Comparison of ENCODE assay signal across 27 cellular contexts in the genomic region with DNA sequence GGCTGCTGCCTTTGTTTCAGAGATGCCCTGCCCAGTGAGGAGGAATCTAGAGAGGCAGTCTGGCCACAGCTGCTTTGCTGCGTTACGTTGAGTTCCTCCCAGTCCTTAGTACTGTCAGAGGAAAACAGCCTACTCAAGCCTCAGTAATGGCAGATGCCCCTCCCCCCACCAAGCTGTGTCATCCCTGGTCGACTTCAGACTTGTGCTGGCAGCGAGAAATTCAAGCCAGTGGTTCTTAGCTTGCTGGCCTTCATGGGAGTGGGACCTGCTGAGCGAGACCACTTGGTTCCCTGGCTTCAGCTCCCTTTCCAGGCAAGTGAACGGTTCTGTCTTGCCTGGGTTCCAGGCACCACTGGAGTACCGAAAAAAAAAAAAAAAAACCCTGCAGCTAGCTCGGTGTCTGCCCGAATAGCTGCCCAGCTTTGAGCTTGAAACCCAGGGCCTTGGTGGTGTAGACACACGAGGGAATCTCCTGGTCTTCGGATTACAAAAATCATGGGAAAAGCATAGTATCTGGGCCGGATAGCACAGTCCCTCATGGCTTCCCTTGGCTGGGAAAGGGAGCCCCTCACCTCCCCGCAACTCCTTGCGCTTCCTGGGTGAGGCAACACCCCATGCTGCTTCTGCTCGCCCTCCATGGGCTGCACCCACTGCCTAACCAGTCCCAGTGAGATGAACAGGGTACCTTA. TPM values are rescaled to one million over a fixed set of nuclear protein-coding genes. Genes with fewer than 3 reads are reported as not detected.
DNase-seq lines count a peak whose midpoint lies in the region; FAIRE-seq and TF ChIP-seq lines count a peak whose summit lies in the region.
"Had no signal": no experiment of that assay in that cellular context is flagged by ENCODE, and none has a peak within 500 bp of the region (broad histone marks: within the 10 kb centered on the region; RNA-seq: fewer than 3 reads in every experiment).

No MANE protein-coding gene starts in this region.

- TF ChIP-seq CTCF in endodermal cell (conservative IDR thresholded peaks at IDR 0.05) (no peak), mammary epithelial cell (conservative IDR thresholded peaks at IDR 0.05 in 1 of 2, IDR thresholded peaks at IDR 0.05 in 1 of 2; ENCODE audit: extremely low read depth in 1 of 2, insufficient read depth in 1 of 2, low read depth in 1 of 2, low read length in 2 of 2) (no peak), GM10248 (IDR thresholded peaks at IDR 0.05; ENCODE audit: control extremely low read depth, extremely low read depth, low read depth, missing control alignments) (no peak)

- no peak overlapping the region for H3K9ac ChIP-seq in endodermal cell (ENCODE audit: extremely low read depth, low read length, poor library complexity, severe bottlenecking)
- no peak overlapping the region for H3K9ac ChIP-seq in mammary epithelial cell (ENCODE audit: insufficient read depth, low read length)
- H3K9ac ChIP-seq: BLaER1 treated with 17β-estradiol and CSF1 and Interleukin-3, amounts not matched to agents 10 nM and 100 nM had no signal

- no peaks in the 10 kb centered on the region for H4K20me1 ChIP-seq in mammary epithelial cell (ENCODE audit: insufficient read depth, low read length)
- H4K20me1 ChIP-seq: BLaER1 treated with 17β-estradiol and CSF1 and Interleukin-3, amounts not matched to agents 10 nM and 100 nM had no signal

- peaks cover 24% of the 10 kb centered on the region for H3K9me3 Mint-ChIP-seq in endodermal cell

- dilution Hi-C loops in mammary epithelial cell (cut with HindIII; ENCODE audit: low sequenced_read_pairs): no loop called here

- intact Hi-C loops in mammary epithelial cell (cut with micrococcal nuclease): no loop called here

- no peak overlapping the region for H3K4me3 ChIP-seq in endodermal cell (ENCODE audit: low read length)
- no peak overlapping the region for H3K4me3 ChIP-seq in mammary epithelial cell (replicated peaks in 1 of 3; ENCODE audit: insufficient read depth in 1 of 3, low read depth in 2 of 3, low read length in 3 of 3)
- H3K4me3 ChIP-seq: BLaER1 treated with 17β-estradiol and CSF1 and Interleukin-3, amounts not matched to agents 10 nM and 100 nM; coronary artery; sigmoid colon had no signal

- peaks cover 43% of the 10 kb centered on the region for H3K79me2 ChIP-seq in mammary epithelial cell (ENCODE audit: insufficient read depth, low read length)

- peaks cover 13% of the 10 kb centered on the region for H3K4me1 Mint-ChIP-seq in endodermal cell
- H3K4me1 Mint-ChIP-seq: brain, nephron had no signal

- POLR2A ChIA-PET in GM10248 (lab: Yijun Ruan, JAX): no interaction called here

- CTCF ChIA-PET in mammary epithelial cell (lab: Charles Lee; ENCODE audit: low non-redundant PET): no interaction called here
- CTCF ChIA-PET in GM10248 (lab: Yijun Ruan, JAX): interaction anchor here (0.6 to 0.8 kb wide), 2 partner anchors 16 to 293 kb away, joined by 3 read pairs; no protein-coding TSS in a partner anchor

- DNase-seq in EH (ENCODE audit: low read depth) (peak; percentile 41), NCI-H2227 treated with DMSO at 0.1 percent for 48 hours (lab: John Stamatoyannopoulos, UW) (peak; percentile 69), endodermal cell (peak; percentile 88), left kidney (ENCODE audit: low read depth, low spot score) (peak; percentile 30), mammary epithelial cell (no peak), NCI-H1092 (lab: John Stamatoyannopoulos, UW) (no peak), GM10248 (ENCODE audit: extremely low spot score) (no peak), frontal cortex (ENCODE audit: low spot score in 2 of 2) (no peak)
- DNase-seq: ACHN; activated CD4-positive, alpha-beta T cell treated with anti-CD3 and anti-CD28 coated beads, Interleukin-2, amount 50 U/mL, for 1 hour; activated naive CD8-positive, alpha-beta T cell treated with anti-CD3 and anti-CD28 coated beads, Interleukin-2, amount 10 ng/mL, durations not matched to agents 7 days and 5 days; hippocampal formation; NCI-H1092 treated with DMSO at 0.1 percent for 48 hours; NCI-H2081; NCI-H526; OCI-M1; posterior cingulate gyrus; Right ventricle myocardium superior; sigmoid colon; SW 1271 had no signal

- WGBS in endodermal cell (ENCODE audit: insufficient coverage in 1 of 2, insufficient read length in 1 of 2), 2 experiments: 76 to 79% methylated on average over 9 to 15 of the region's 15 CpGs
- 86% methylated on average over 10 of the region's 15 CpGs for WGBS in mammary epithelial cell (ENCODE audit: low coverage, missing lambda C conversion rate)

- in situ Hi-C loops in mammary epithelial cell (cut with MboI; ENCODE audit: low sequenced_read_pairs in 2 of 2): no loop called here

- FAIRE-seq in frontal cortex (lab: Jason Lieb, UNC): no peak
- FAIRE-seq: G401.6, TTC549 had no signal

- peaks cover 3% of the 10 kb centered on the region for H3K36me3 Mint-ChIP-seq in endodermal cell (ENCODE audit: low read depth)

- no peaks in the 10 kb centered on the region for H3K4me1 ChIP-seq in endodermal cell (ENCODE audit: control insufficient read depth, insufficient read depth, low read length)
- H3K4me1 ChIP-seq in mammary epithelial cell (ENCODE audit: insufficient read depth, low read length): peaks cover 13% of the 10 kb centered on the region
- H3K4me1 ChIP-seq: BLaER1 treated with 17β-estradiol and CSF1 and Interleukin-3, amounts not matched to agents 10 nM and 100 nM; sigmoid colon had no signal

- H3K4me3 Mint-ChIP-seq in endodermal cell: peak overlapping the region; percentile 17
- H3K4me3 Mint-ChIP-seq: activated naive CD8-positive, alpha-beta T cell treated with anti-CD3 and anti-CD28 coated beads, Interleukin-2, amount 10 ng/mL, durations not matched to agents 7 days and 5 days; brain; nephron had no signal

- H3K27me3 ChIP-seq in endodermal cell (ENCODE audit: control insufficient read depth, insufficient read depth, low read length, poor library complexity, severe bottlenecking) (no peaks in the 10 kb centered on the region), mammary epithelial cell (ENCODE audit: insufficient read depth, low read length) (no peaks in the 10 kb centered on the region)
- H3K27me3 ChIP-seq: BLaER1 treated with 17β-estradiol and CSF1 and Interleukin-3, amounts not matched to agents 10 nM and 100 nM; sigmoid colon had no signal

- no peaks in the 10 kb centered on the region for H3K27me3 Mint-ChIP-seq in endodermal cell (ENCODE audit: insufficient read depth)
- H3K27me3 Mint-ChIP-seq: activated naive CD8-positive, alpha-beta T cell treated with anti-CD3 and anti-CD28 coated beads, Interleukin-2, amount 10 ng/mL, durations not matched to agents 7 days and 5 days; brain had no signal

- H3K27ac ChIP-seq in endodermal cell (ENCODE audit: low read depth, low read length) (no peak overlapping the region), mammary epithelial cell (ENCODE audit: insufficient read depth, low read depth, low read length) (no peak overlapping the region)
- H3K27ac ChIP-seq: BLaER1 treated with 17β-estradiol and CSF1 and Interleukin-3, amounts not matched to agents 10 nM and 100 nM; coronary artery; sigmoid colon had no signal

- BruUV-seq in mammary epithelial cell (replicated peaks; lab: Mats Ljungman, UMichigan): no TSS peak

- H3K4me2 ChIP-seq in mammary epithelial cell (ENCODE audit: insufficient read depth, low read depth, low read length): no peak overlapping the region
- H3K4me2 ChIP-seq: BLaER1 treated with 17β-estradiol and CSF1 and Interleukin-3, amounts not matched to agents 10 nM and 100 nM had no signal

- H3K9me3 ChIP-seq in endodermal cell (ENCODE audit: control insufficient read depth, low read length) (no peaks in the 10 kb centered on the region), mammary epithelial cell (replicated peaks; ENCODE audit: insufficient read depth, low read length) (no peaks in the 10 kb centered on the region)
- H3K9me3 ChIP-seq: sigmoid colon had no signal

- peak overlapping the region; percentile 84 for H3K27ac Mint-ChIP-seq in endodermal cell
- H3K27ac Mint-ChIP-seq: activated naive CD8-positive, alpha-beta T cell treated with anti-CD3 and anti-CD28 coated beads, Interleukin-2, amount 10 ng/mL, durations not matched to agents 7 days and 5 days; activated T-helper 2 cell treated with anti-CD3 and anti-CD28 coated beads, Interferon-gamma antibody, Interleukin-2, Interleukin-4, amounts not matched to agents 10 μg/mL and 5 μg/mL and 100 μg/mL, durations not matched to agents 14 hours and 24 hours and 36 hours; brain; nephron had no signal

- H2AFZ ChIP-seq in mammary epithelial cell (ENCODE audit: low read depth, low read length): no peak overlapping the region

- H3K36me3 ChIP-seq in endodermal cell (ENCODE audit: control insufficient read depth, insufficient read depth, low read length) (no peaks in the 10 kb centered on the region), mammary epithelial cell (ENCODE audit: insufficient read depth, low read length) (no peaks in the 10 kb centered on the region)
- H3K36me3 ChIP-seq: sigmoid colon had no signal

RNA-seq across cellular contexts. Expression of gene SDHAF3, which starts 9.1 kb away (rescaled TPM):
- total RNA-seq in endodermal cell: 10 to 100 TPM; 20.2 to 22.4 TPM
- 30.5 TPM for polyA plus RNA-seq in endodermal cell (2013, experiment 1 of 2)
- polyA plus RNA-seq in endodermal cell (2013, experiment 2 of 2): 34.6 TPM
- total RNA-seq in mammary epithelial cell: 10 to 100 TPM; 10.0 to 21.6 TPM
- polyA plus RNA-seq in mammary epithelial cell: 11.1 TPM
- polyA minus RNA-seq in mammary epithelial cell: 5.5 TPM
- total RNA-seq in frontal cortex: 8.6 TPM

Comparison
In these comparisons a context has a peak if more than half of its experiments do, and no peak if none do; other contexts are left out.
1. DNase-seq: peak in EH (single experiment), NCI-H2227 treated with DMSO at 0.1 percent for 48 hours (single experiment), endodermal cell (single experiment) and left kidney (single experiment); none in mammary epithelial cell (single experiment), NCI-H1092 (single experiment), GM10248 (single experiment) and frontal cortex (0 of 2).